Comparison of ENCODE assay signal across 1 cellular context in genomic region chr10:71622656-71623055, GRCh38.
TF ChIP-seq lines count a peak whose summit lies in the region.

No MANE protein-coding gene starts in this region.

TF ChIP-seq in SK-N-SH treated with all-trans-retinoic acid at 6 μM for 48 hours, 23 proteins besides CTCF, POLR2A, EP300 and RAD21 (continued from another document):
- TF ChIP-seq POU6F1 (CRISPR knock-in tag; IDR thresholded peaks at IDR 0.05; ENCODE audit: borderline replicate concordance, low read depth) (no peak), RARB (CRISPR knock-in tag; IDR thresholded peaks at IDR 0.05) (no peak), ESRRG (CRISPR knock-in tag; IDR thresholded peaks at IDR 0.05) (no peak), OSR1 (CRISPR knock-in tag; IDR thresholded peaks at IDR 0.05) (no peak), PATZ1 (CRISPR knock-in tag; IDR thresholded peaks at IDR 0.05; ENCODE audit: borderline replicate concordance) (no peak), ZNF565 (CRISPR knock-in tag; conservative IDR thresholded peaks at IDR 0.05; ENCODE audit: low read depth) (no peak), ZNF8 (CRISPR knock-in tag; IDR thresholded peaks at IDR 0.05) (no peak), ZFP3 (CRISPR knock-in tag; IDR thresholded peaks at IDR 0.05) (no peak), ISL1 (CRISPR knock-in tag; IDR thresholded peaks at IDR 0.05) (no peak), BACH2 (CRISPR knock-in tag; IDR thresholded peaks at IDR 0.05; ENCODE audit: borderline replicate concordance) (no peak), CSDC2 (CRISPR knock-in tag; IDR thresholded peaks at IDR 0.05) (no peak), TSHZ2 (CRISPR knock-in tag; IDR thresholded peaks at IDR 0.05) (no peak), TOX (CRISPR knock-in tag; IDR thresholded peaks at IDR 0.05; ENCODE audit: borderline replicate concordance) (no peak), ZFP30 (CRISPR knock-in tag; IDR thresholded peaks at IDR 0.05) (no peak)
